In the genomic region with DNA sequence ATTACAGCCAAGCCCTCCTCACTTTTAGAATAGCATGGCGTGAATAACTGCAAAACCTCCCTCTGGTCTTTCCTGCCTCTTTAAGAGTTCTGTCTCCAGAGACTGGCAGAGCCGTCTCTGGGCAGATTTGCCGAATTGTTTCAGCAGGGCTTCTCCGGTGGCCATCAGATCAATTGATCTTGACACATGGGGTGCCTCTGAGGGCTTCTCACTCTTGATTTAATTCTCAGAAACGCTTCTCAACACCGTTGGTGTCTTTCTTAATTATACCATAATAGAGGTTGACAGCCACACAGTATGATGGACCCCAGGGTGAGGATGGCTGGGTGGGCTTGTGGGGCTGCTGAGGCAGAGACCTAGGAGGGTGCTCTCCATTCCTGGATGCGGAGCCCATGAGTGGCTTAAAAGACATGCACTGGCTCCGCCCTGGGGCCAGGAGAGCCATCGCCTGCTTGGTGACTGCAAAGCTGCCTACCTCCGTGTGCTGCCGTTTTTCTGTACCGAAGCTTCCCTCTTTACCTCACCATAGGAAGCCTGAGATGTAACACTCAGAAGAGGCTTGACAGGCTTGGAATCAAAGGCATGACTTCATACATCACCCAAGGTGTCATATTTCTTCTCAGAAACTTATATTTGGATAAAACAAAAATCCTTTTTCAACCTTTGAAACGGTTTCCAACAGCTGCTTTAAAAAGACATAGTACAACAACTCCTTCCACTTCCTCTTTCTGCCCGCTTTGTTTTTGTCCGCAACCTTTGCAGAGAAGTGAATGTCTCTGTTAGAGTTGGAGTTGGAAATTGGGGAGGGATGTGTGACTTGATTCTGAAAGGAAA, we compare ENCODE assay signal across 8 cellular contexts.
DNase-seq lines count a peak whose midpoint lies in the region; ATAC-seq and TF ChIP-seq lines count a peak whose summit lies in the region.

No MANE protein-coding gene starts in this region.

- no peak for TF ChIP-seq CTCF in omental fat pad (IDR thresholded peaks at IDR 0.05)

- peak; percentile 90 for DNase-seq in MV-4-11 (lab: John Stamatoyannopoulos, UW)
- peak; percentile 61 for DNase-seq in germinal center (ENCODE audit: low spot score)
- DNase-seq in kidney glomerular epithelial cell (lab: John Stamatoyannopoulos, UW) = no peak
- no peak for DNase-seq in activated naive CD4-positive, alpha-beta T cell treated with Interleukin-2 at 50 U/mL for 16 hours
- DNase-seq in omental fat pad (ENCODE audit: low spot score) = no peak

- ATAC-seq in GM18498 (IDR thresholded peaks at IDR 0.05; ENCODE audit: unreplicated experiment) = peak; percentile 67
- peak; percentile 64 for ATAC-seq in GM21786 (IDR thresholded peaks at IDR 0.05; ENCODE audit: unreplicated experiment)
- ATAC-seq in omental fat pad (ENCODE audit: low FRiP score) = no peak
- no peak for ATAC-seq in GM18520 (IDR thresholded peaks at IDR 0.05; ENCODE audit: unreplicated experiment)

Comparison
In these comparisons a context has a peak if more than half of its experiments do, and no peak if none do; other contexts are left out.
1. ATAC-seq: peak in GM18498 (single experiment) and GM21786 (single experiment); none in omental fat pad (single experiment) and GM18520 (single experiment).
2. DNase-seq: peak in MV-4-11 (single experiment) and germinal center (single experiment); none in kidney glomerular epithelial cell (single experiment), activated naive CD4-positive, alpha-beta T cell treated with Interleukin-2 at 50 U/mL for 16 hours (single experiment) and omental fat pad (single experiment).